ENCODE assay signal across 16 cellular contexts in the genomic region with DNA sequence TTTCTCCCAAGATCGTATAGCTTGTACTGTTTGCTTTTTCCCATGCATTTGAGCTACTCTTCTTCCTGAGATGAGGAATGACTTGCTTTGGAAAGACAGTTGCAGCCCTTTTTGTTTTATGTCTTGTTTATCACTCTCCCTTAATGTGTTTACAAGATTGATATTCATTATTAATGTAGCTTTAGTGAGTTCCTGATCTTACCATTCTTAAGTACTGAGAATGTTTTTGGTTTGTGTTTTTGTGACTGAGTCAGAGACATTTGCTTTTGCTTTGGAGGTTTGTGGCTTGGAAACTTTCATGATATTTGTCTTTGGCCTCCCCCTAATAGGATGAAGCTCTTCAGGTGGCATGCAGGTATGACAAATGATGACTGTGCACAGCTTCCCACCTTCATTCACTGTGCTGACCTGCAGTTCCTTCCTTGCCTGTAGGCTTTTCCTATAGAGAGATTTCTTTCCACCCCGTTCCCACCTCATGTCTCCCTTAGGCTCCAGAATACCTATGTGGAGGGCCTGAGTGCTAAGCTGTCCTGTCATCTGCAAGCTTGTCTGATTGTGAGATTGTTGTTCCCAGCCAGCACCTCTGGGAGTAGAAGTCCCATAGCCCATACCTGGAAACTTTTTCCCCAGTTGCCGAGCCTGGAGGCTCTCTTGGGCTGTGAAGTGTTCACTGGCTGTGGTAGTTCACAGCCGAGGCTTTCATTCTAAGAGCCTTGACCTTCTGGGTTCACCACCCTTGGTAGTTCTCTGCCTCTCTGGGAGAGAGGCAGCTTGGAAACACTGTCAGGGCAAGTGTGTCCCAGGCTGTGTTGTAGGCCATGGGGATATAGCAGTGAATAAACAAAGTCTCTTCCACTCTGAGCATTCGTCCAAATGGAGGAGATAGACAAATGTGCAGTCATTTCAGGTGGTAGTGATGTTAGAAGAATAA. TPM values are rescaled to one million over a fixed set of nuclear protein-coding genes. Genes with fewer than 3 reads are reported as not detected.
A peak's percentile ranks its signal among the peaks of the same experiment; 100 is the strongest.
DNase-seq lines count a peak whose midpoint lies in the region; ATAC-seq and TF ChIP-seq lines count a peak whose summit lies in the region.
"Had no signal": no experiment of that assay in that cellular context is flagged by ENCODE, and none has a peak within 500 bp of the region (broad histone marks: within the 10 kb centered on the region; RNA-seq: fewer than 3 reads in every experiment).

No MANE protein-coding gene starts in this region.

- peak; percentile 88 to 92 for ATAC-seq in activated T-cell treated with anti-CD3 and anti-CD28 coated beads, Interleukin-2, amount 50 U/mL, for 72 hours (replicated peaks in 1 of 2)
- no peak for ATAC-seq in gastrocnemius medialis
- ATAC-seq in HG03175 (IDR thresholded peaks at IDR 0.05; ENCODE audit: unreplicated experiment): no peak

- H3F3A ChIP-seq in MM.1S (ENCODE audit: insufficient read depth, low read length): peaks cover 8% of the 10 kb centered on the region; the same call in 1 of the 2 replicates

- no peak for TF ChIP-seq CTCF in MM.1S (IDR thresholded peaks at IDR 0.05; ENCODE audit: low read length)
- TF ChIP-seq CTCF in endothelial cell (IDR thresholded peaks at IDR 0.05; ENCODE audit: unreplicated experiment): no peak
- TF ChIP-seq CTCF in gastrocnemius medialis (IDR thresholded peaks at IDR 0.05 in 4 of 5, conservative IDR thresholded peaks at IDR 0.05 in 1 of 5): no peak
- TF ChIP-seq CTCF in GM10248 (IDR thresholded peaks at IDR 0.05; ENCODE audit: control extremely low read depth, extremely low read depth, low read depth, missing control alignments): no peak
- TF ChIP-seq CTCF in GM13976 (IDR thresholded peaks at IDR 0.05; ENCODE audit: borderline replicate concordance, control extremely low read depth, extremely low read depth, insufficient read depth, missing control alignments): no peak

- peak; percentile 19 for DNase-seq in activated T-cell treated with anti-CD3 and anti-CD28 coated beads, Interleukin-2, amount 50 U/mL, for 72 hours
- DNase-seq in activated T-cell treated with anti-CD3 and anti-CD28 coated beads, Interleukin-2, amount 50 U/mL, for 48 hours: no peak
- DNase-seq in MM.1S (peak; percentile 51), endothelial cell (ENCODE audit: low spot score) (no peak), gastrocnemius medialis (no peak), GM10248 (ENCODE audit: extremely low spot score) (no peak), GM13976 (ENCODE audit: low spot score) (no peak)
- DNase-seq: activated CD4-positive, alpha-beta T cell treated with anti-CD3 and anti-CD28 coated beads for 4 hours; adrenal gland; EL; NCI-H187; occipital lobe; SW 1271 had no signal

- H3K27ac Mint-ChIP-seq in activated T-cell treated with anti-CD3 and anti-CD28 coated beads, Interleukin-2, amount 50 U/mL, for 72 hours: peak overlapping the region; percentile 6
- H3K27ac Mint-ChIP-seq in endothelial cell (ENCODE audit: unreplicated experiment): peak overlapping the region; percentile 71

- no peaks in the 10 kb centered on the region for H3K9me3 Mint-ChIP-seq in activated T-cell treated with anti-CD3 and anti-CD28 coated beads, Interleukin-2, amount 50 U/mL, for 72 hours
- no peaks in the 10 kb centered on the region for H3K9me3 Mint-ChIP-seq in endothelial cell (ENCODE audit: unreplicated experiment)

- peaks cover 0 to 2% of the 10 kb centered on the region in 2 donors for H3K36me3 Mint-ChIP-seq in activated T-cell treated with anti-CD3 and anti-CD28 coated beads, Interleukin-2, amount 50 U/mL, for 72 hours (ENCODE audit: insufficient read depth in 2 of 2)
- H3K36me3 Mint-ChIP-seq in endothelial cell (ENCODE audit: low read depth, unreplicated experiment): peaks cover 12% of the 10 kb centered on the region

- in situ Hi-C loops in gastrocnemius medialis (cut with MboI; ENCODE audit: low sequenced_read_pairs in 4 of 4): no loop called here
- in situ Hi-C loops in GM13976 (cut with MboI; ENCODE audit: low sequenced_read_pairs, unreplicated experiment): no loop called here

- no peak for TF ChIP-seq POLR2A in gastrocnemius medialis (IDR thresholded peaks at IDR 0.05)

- peaks cover 25% of the 10 kb centered on the region for H3K4me1 ChIP-seq in MM.1S (ENCODE audit: low read length)
- H3K4me1 ChIP-seq in gastrocnemius medialis: peaks cover 39 to 78% of the 10 kb centered on the region in 2 donors

- H3K9ac ChIP-seq in MM.1S (ENCODE audit: low read length): no peak overlapping the region
- H3K9ac ChIP-seq: KMS-11 had no signal

- no peaks in the 10 kb centered on the region for H3K9me2 ChIP-seq in MM.1S (replicated peaks; ENCODE audit: insufficient read depth, low read length)

- H3K4me2 ChIP-seq in MM.1S (ENCODE audit: low read depth, low read length): peak overlapping the region; percentile 10; the same call in 1 of the 2 replicates
- H3K4me2 ChIP-seq: KMS-11 had no signal

- H3K27ac ChIP-seq in MM.1S (ENCODE audit: low read length) (peak overlapping the region; percentile 43; the same call in 1 of the 2 replicates), gastrocnemius medialis (peak overlapping the region; percentile 84 to 89 (median 87))
- H3K27ac ChIP-seq: adrenal gland, KMS-11 had no signal

- H3K9me3 ChIP-seq in MM.1S (replicated peaks; ENCODE audit: insufficient read depth, low read length) (no peaks in the 10 kb centered on the region), gastrocnemius medialis (no peaks in the 10 kb centered on the region)
- H3K9me3 ChIP-seq: adrenal gland had no signal

- intact Hi-C loops in gastrocnemius medialis (cut with DNase I; ENCODE audit: low total_unique reads): no loop called here

- CTCF ChIA-PET in GM10248 (lab: Yijun Ruan, JAX): interaction anchor here (0.8 to 2.7 kb wide), 7 partner anchors 13 to 39 kb away, joined by 3 to 13 read pairs (median 5); partner anchors contain the start of gene CDS2

- H3K36me3 ChIP-seq in MM.1S (replicated peaks; ENCODE audit: insufficient read depth, low read length) (no peaks in the 10 kb centered on the region), gastrocnemius medialis (no peaks in the 10 kb centered on the region)
- H3K36me3 ChIP-seq: adrenal gland had no signal

- peaks cover 77% of the 10 kb centered on the region for H3K79me2 ChIP-seq in MM.1S (ENCODE audit: low read length)

- H3K27me3 Mint-ChIP-seq in activated T-cell treated with anti-CD3 and anti-CD28 coated beads, Interleukin-2, amount 50 U/mL, for 72 hours (ENCODE audit: low read depth): no peaks in the 10 kb centered on the region
- H3K27me3 Mint-ChIP-seq in endothelial cell (ENCODE audit: unreplicated experiment): peaks cover 4% of the 10 kb centered on the region

- POLR2A ChIA-PET in GM10248 (lab: Yijun Ruan, JAX): no interaction called here

- no peaks in the 10 kb centered on the region for H3K27me3 ChIP-seq in MM.1S (replicated peaks; ENCODE audit: insufficient read depth, low read length)
- no peaks in the 10 kb centered on the region for H3K27me3 ChIP-seq in gastrocnemius medialis
- H3K27me3 ChIP-seq: adrenal gland had no signal

- H3K4me1 Mint-ChIP-seq in activated T-cell treated with anti-CD3 and anti-CD28 coated beads, Interleukin-2, amount 50 U/mL, for 72 hours (ENCODE audit: low read depth): peaks cover 57% of the 10 kb centered on the region
- H3K4me1 Mint-ChIP-seq in endothelial cell (ENCODE audit: unreplicated experiment): peaks cover 52% of the 10 kb centered on the region

- no peak overlapping the region for H3K4me3 ChIP-seq in MM.1S (ENCODE audit: low read length)
- no peak overlapping the region for H3K4me3 ChIP-seq in gastrocnemius medialis
- H3K4me3 ChIP-seq: adrenal gland, lung had no signal

- H4K20me1 ChIP-seq in MM.1S (ENCODE audit: insufficient read depth, low read length): no peaks in the 10 kb centered on the region

- H3K4me3 Mint-ChIP-seq in activated T-cell treated with anti-CD3 and anti-CD28 coated beads, Interleukin-2, amount 50 U/mL, for 72 hours: peak overlapping the region in 1 of 2 donors; percentile 32
- peak overlapping the region; percentile 54 for H3K4me3 Mint-ChIP-seq in endothelial cell (ENCODE audit: unreplicated experiment)

- H2AFZ ChIP-seq in MM.1S (ENCODE audit: low read length): no peak overlapping the region

RNA-seq across cellular contexts. Expression of gene CDS2, which starts 27.1 kb away (rescaled TPM):
- total RNA-seq in activated T-cell treated with anti-CD3 and anti-CD28 coated beads, Interleukin-2, amount 50 U/mL, for 72 hours: 10 to 100 TPM; 62.0 to 67.2 TPM
- total RNA-seq in endothelial cell (ENCODE audit: unreplicated experiment): 130 TPM
- total RNA-seq in gastrocnemius medialis: 10 to 100 TPM in 3 of 4 donors, 1 to 10 TPM in 1; 9.0 to 18.5 (median 14.5) TPM

RNA-seq across cellular contexts. Expression of gene PCNA, which starts 34.1 kb away (rescaled TPM):
- 100 to 1,000 TPM; 383 to 474 TPM for total RNA-seq in activated T-cell treated with anti-CD3 and anti-CD28 coated beads, Interleukin-2, amount 50 U/mL, for 72 hours
- total RNA-seq in endothelial cell (ENCODE audit: unreplicated experiment) (77.1 TPM), gastrocnemius medialis (10 to 100 TPM; 19.1 to 40.0 (median 25.4) TPM)

RNA-seq across cellular contexts. Expression of gene TMEM230, which starts 41.0 kb away (rescaled TPM):
- total RNA-seq in activated T-cell treated with anti-CD3 and anti-CD28 coated beads, Interleukin-2, amount 50 U/mL, for 72 hours: 10 to 100 TPM; 70.9 to 71.9 TPM
- total RNA-seq in endothelial cell (ENCODE audit: unreplicated experiment): 62.2 TPM
- total RNA-seq in gastrocnemius medialis: 10 to 100 TPM; 59.6 to 87.5 (median 76.3) TPM

Comparison
In these comparisons a context has a peak if more than half of its experiments do, and no peak if none do; other contexts are left out.
1. DNase-seq: peak in activated T-cell treated with anti-CD3 and anti-CD28 coated beads, Interleukin-2, amount 50 U/mL, for 72 hours (2 of 2) and MM.1S (single experiment); none in activated T-cell treated with anti-CD3 and anti-CD28 coated beads, Interleukin-2, amount 50 U/mL, for 48 hours (0 of 2), endothelial cell (single experiment), gastrocnemius medialis (0 of 2), GM10248 (single experiment) and GM13976 (single experiment).
2. ATAC-seq: peak in activated T-cell treated with anti-CD3 and anti-CD28 coated beads, Interleukin-2, amount 50 U/mL, for 72 hours (2 of 2); none in gastrocnemius medialis (0 of 2) and HG03175 (single experiment).